16 cellular contexts compared by ENCODE assay signal in the genomic region with DNA sequence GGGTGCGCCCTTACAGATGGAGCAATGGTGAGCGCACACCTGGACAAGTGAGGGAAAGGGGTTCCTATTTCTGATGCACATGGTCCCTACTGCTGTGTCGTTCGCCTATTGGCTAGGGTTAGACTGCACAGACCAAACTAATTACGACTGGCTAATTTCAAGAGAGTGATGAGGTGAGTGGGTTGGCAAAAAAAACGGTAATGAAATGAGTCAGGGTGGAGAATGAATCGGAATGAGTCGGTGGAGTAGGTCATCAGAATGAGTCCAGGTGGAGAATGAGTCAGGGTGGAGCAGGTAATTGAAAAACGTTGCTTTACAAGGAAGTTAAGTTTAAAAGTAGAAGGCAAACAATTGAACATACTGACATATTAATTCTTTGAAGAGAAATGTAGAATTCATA.
DNase-seq lines count a peak whose midpoint lies in the region; ATAC-seq, FAIRE-seq and TF ChIP-seq lines count a peak whose summit lies in the region.
"Had no signal": no experiment of that assay in that cellular context is flagged by ENCODE, and none has a peak within 500 bp of the region (broad histone marks: within the 10 kb centered on the region; RNA-seq: fewer than 3 reads in every experiment).

No MANE protein-coding gene starts in this region.

- H3K27ac ChIP-seq in HEK293 (ENCODE audit: extremely low read depth, low read depth, low read length), result no peak overlapping the region
- H3K27ac ChIP-seq: body of pancreas, skin epidermis, thoracic aorta had no signal

- H3K36me3 ChIP-seq in HEK293 (ENCODE audit: control insufficient read depth in 2 of 2, insufficient read depth in 1 of 2, low read length in 2 of 2), result no peaks in the 10 kb centered on the region
- H3K36me3 ChIP-seq in bronchial epithelial cell (ENCODE audit: control insufficient read depth, insufficient read depth, low read length), result no peaks in the 10 kb centered on the region
- H3K36me3 ChIP-seq: thoracic aorta had no signal

- no peaks in the 10 kb centered on the region for H3K9me3 Mint-ChIP-seq in activated T-cell treated with anti-CD3 and anti-CD28 coated beads, Interleukin-2, amount 50 U/mL, for 4 hours
- no peaks in the 10 kb centered on the region for H3K9me3 Mint-ChIP-seq in activated T-cell treated with anti-CD3 and anti-CD28 coated beads, Interleukin-2, amount 50 U/mL, for 24 hours
- H3K9me3 Mint-ChIP-seq in stimulated activated effector memory CD8-positive, alpha-beta T cell treated with anti-CD3 and anti-CD28 coated beads, Interleukin-12 subunit alpha, Interleukin-12 subunit beta, amount 100 ng/mL, for 72 hours, result no peaks in the 10 kb centered on the region

- no peaks in the 10 kb centered on the region for H3K36me3 Mint-ChIP-seq in activated T-cell treated with anti-CD3 and anti-CD28 coated beads, Interleukin-2, amount 50 U/mL, for 4 hours (ENCODE audit: insufficient read depth)
- no peaks in the 10 kb centered on the region for H3K36me3 Mint-ChIP-seq in activated T-cell treated with anti-CD3 and anti-CD28 coated beads, Interleukin-2, amount 50 U/mL, for 24 hours (ENCODE audit: low read depth)
- no peaks in the 10 kb centered on the region for H3K36me3 Mint-ChIP-seq in stimulated activated effector memory CD8-positive, alpha-beta T cell treated with anti-CD3 and anti-CD28 coated beads, Interleukin-12 subunit alpha, Interleukin-12 subunit beta, amount 100 ng/mL, for 72 hours

- FAIRE-seq in bronchial epithelial cell (lab: Jason Lieb, UNC), result no peak
- FAIRE-seq: HepG2, TTC549 had no signal

- peaks cover 9% of the 10 kb centered on the region; the same call in 1 of the 2 replicates for H3K4me1 ChIP-seq in HEK293 (ENCODE audit: control insufficient read depth, insufficient read depth, low read length)
- H3K4me1 ChIP-seq: body of pancreas had no signal

- H3K4me1 Mint-ChIP-seq in activated T-cell treated with anti-CD3 and anti-CD28 coated beads, Interleukin-2, amount 50 U/mL, for 4 hours (ENCODE audit: low read depth), result peaks cover 10% of the 10 kb centered on the region
- peaks cover 13% of the 10 kb centered on the region for H3K4me1 Mint-ChIP-seq in activated T-cell treated with anti-CD3 and anti-CD28 coated beads, Interleukin-2, amount 50 U/mL, for 24 hours (ENCODE audit: low read depth)
- peaks cover 7% of the 10 kb centered on the region for H3K4me1 Mint-ChIP-seq in stimulated activated effector memory CD8-positive, alpha-beta T cell treated with anti-CD3 and anti-CD28 coated beads, Interleukin-12 subunit alpha, Interleukin-12 subunit beta, amount 100 ng/mL, for 72 hours

- ATAC-seq in activated T-cell treated with anti-CD3 and anti-CD28 coated beads, Interleukin-2, amount 50 U/mL, for 4 hours, result peak; percentile 87 to 93
- ATAC-seq in stimulated activated effector memory CD8-positive, alpha-beta T cell treated with anti-CD3 and anti-CD28 coated beads, Interleukin-12 subunit alpha, Interleukin-12 subunit beta, amount 100 ng/mL, for 72 hours, result peak; percentile 99
- ATAC-seq: body of pancreas, HepG2 had no signal

- POLR2A ChIA-PET in HEK293 (lab: Yijun Ruan, JAX), result no interaction called here

- no peak overlapping the region for H3K4me3 ChIP-seq in HEK293 (ENCODE audit: low read depth, low read length)
- no peak overlapping the region for H3K4me3 ChIP-seq in bronchial epithelial cell (ENCODE audit: low read depth, low read length)
- H3K4me3 ChIP-seq: body of pancreas, skin epidermis, thoracic aorta had no signal

- CTCF ChIA-PET in HEK293 (lab: Yijun Ruan, JAX), result no interaction called here

- H3K9me3 ChIP-seq in HEK293 (ENCODE audit: control insufficient read depth, insufficient read depth, low read depth, low read length), result no peaks in the 10 kb centered on the region
- H3K9me3 ChIP-seq: body of pancreas, thoracic aorta had no signal

- no peak for DNase-seq in activated T-cell treated with anti-CD3 and anti-CD28 coated beads, Interleukin-2, amount 50 U/mL, for 4 hours
- no peak for DNase-seq in activated T-cell treated with anti-CD3 and anti-CD28 coated beads, Interleukin-2, amount 50 U/mL, for 24 hours
- peak; percentile 94 for DNase-seq in bronchial epithelial cell (ENCODE audit: low read depth)
- peak; percentile 12 to 68 for DNase-seq in stimulated activated effector memory CD8-positive, alpha-beta T cell treated with anti-CD3 and anti-CD28 coated beads, Interleukin-12 subunit alpha, Interleukin-12 subunit beta, amount 100 ng/mL, for 72 hours (ENCODE audit: low spot score in 2 of 2)
- no peak for DNase-seq in OCI-M1 (lab: John Stamatoyannopoulos, UW)
- DNase-seq in NCI-H146 (lab: John Stamatoyannopoulos, UW), result no peak
- no peak for DNase-seq in UCSD-AML1 (lab: John Stamatoyannopoulos, UW; ENCODE audit: unreplicated experiment)
- DNase-seq: body of pancreas, foreskin melanocyte, midbrain, NCI-H2171 treated with DMSO at 0.1 percent for 48 hours had no signal

- H3K27ac Mint-ChIP-seq in activated T-cell treated with anti-CD3 and anti-CD28 coated beads, Interleukin-2, amount 50 U/mL, for 24 hours, result no peak overlapping the region
- H3K27ac Mint-ChIP-seq in stimulated activated effector memory CD8-positive, alpha-beta T cell treated with anti-CD3 and anti-CD28 coated beads, Interleukin-12 subunit alpha, Interleukin-12 subunit beta, amount 100 ng/mL, for 72 hours, result no peak overlapping the region

- no peaks in the 10 kb centered on the region for H3K27me3 ChIP-seq in bronchial epithelial cell (ENCODE audit: control insufficient read depth, insufficient read depth, low read length)

- H3K27me3 Mint-ChIP-seq in activated T-cell treated with anti-CD3 and anti-CD28 coated beads, Interleukin-2, amount 50 U/mL, for 4 hours (ENCODE audit: low read depth), result no peaks in the 10 kb centered on the region
- no peaks in the 10 kb centered on the region for H3K27me3 Mint-ChIP-seq in activated T-cell treated with anti-CD3 and anti-CD28 coated beads, Interleukin-2, amount 50 U/mL, for 24 hours

- no peak overlapping the region for H3K4me3 Mint-ChIP-seq in activated T-cell treated with anti-CD3 and anti-CD28 coated beads, Interleukin-2, amount 50 U/mL, for 4 hours
- no peak overlapping the region for H3K4me3 Mint-ChIP-seq in activated T-cell treated with anti-CD3 and anti-CD28 coated beads, Interleukin-2, amount 50 U/mL, for 24 hours
- H3K4me3 Mint-ChIP-seq in stimulated activated effector memory CD8-positive, alpha-beta T cell treated with anti-CD3 and anti-CD28 coated beads, Interleukin-12 subunit alpha, Interleukin-12 subunit beta, amount 100 ng/mL, for 72 hours, result no peak overlapping the region

- TF ChIP-seq CTCF in HEK293 (tag by site-specific recombination; IDR thresholded peaks at IDR 0.05) (no peak), bronchial epithelial cell (IDR thresholded peaks at IDR 0.05; ENCODE audit: insufficient read depth, low read length, severe bottlenecking) (no peak)

TF ChIP-seq in HEK293, 187 proteins besides CTCF, POLR2A, EP300 and RAD21:
- TF ChIP-seq ZNF629 (tag by site-specific recombination; IDR thresholded peaks at IDR 0.05) (0 out of 2 replicates have a peak, but pooled peaks have one; percentile 17), ZNF184 (tag by site-specific recombination; IDR thresholded peaks at IDR 0.05) (peak; percentile 72), EGR2 (tag by site-specific recombination; IDR thresholded peaks at IDR 0.05; ENCODE audit: low read depth) (peak; percentile 70), ZNF121 (tag by site-specific recombination; IDR thresholded peaks at IDR 0.05) (no peak), ZFHX2 (tag by site-specific recombination; conservative IDR thresholded peaks at IDR 0.05) (peak; percentile 64), ZNF623 (tag by site-specific recombination; IDR thresholded peaks at IDR 0.05) (no peak)
- TF ChIP-seq, protein P1, sequence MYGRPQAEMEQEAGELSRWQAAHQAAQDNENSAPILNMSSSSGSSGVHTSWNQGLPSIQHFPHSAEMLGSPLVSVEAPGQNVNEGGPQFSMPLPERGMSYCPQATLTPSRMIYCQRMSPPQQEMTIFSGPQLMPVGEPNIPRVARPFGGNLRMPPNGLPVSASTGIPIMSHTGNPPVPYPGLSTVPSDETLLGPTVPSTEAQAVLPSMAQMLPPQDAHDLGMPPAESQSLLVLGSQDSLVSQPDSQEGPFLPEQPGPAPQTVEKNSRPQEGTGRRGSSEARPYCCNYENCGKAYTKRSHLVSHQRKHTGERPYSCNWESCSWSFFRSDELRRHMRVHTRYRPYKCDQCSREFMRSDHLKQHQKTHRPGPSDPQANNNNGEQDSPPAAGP (tag by site-specific recombination; IDR thresholded peaks at IDR 0.05), result peak; percentile 36; the same call in 1 of the 2 replicates
- TF ChIP-seq, protein P2, sequence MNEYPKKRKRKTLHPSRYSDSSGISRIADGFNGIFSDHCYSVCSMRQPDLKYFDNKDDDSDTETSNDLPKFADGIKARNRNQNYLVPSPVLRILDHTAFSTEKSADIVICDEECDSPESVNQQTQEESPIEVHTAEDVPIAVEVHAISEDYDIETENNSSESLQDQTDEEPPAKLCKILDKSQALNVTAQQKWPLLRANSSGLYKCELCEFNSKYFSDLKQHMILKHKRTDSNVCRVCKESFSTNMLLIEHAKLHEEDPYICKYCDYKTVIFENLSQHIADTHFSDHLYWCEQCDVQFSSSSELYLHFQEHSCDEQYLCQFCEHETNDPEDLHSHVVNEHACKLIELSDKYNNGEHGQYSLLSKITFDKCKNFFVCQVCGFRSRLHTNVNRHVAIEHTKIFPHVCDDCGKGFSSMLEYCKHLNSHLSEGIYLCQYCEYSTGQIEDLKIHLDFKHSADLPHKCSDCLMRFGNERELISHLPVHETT (tag by site-specific recombination; IDR thresholded peaks at IDR 0.05), result 0 out of 2 replicates have a peak, but pooled peaks have one; percentile 58
TF ChIP-seq in HEK293: peak in this region for 6.

Comparison
In these comparisons a context has a peak if more than half of its experiments do, and no peak if none do; other contexts are left out.
1. DNase-seq: peak in bronchial epithelial cell (single experiment) and stimulated activated effector memory CD8-positive, alpha-beta T cell treated with anti-CD3 and anti-CD28 coated beads, Interleukin-12 subunit alpha, Interleukin-12 subunit beta, amount 100 ng/mL, for 72 hours (2 of 2); none in activated T-cell treated with anti-CD3 and anti-CD28 coated beads, Interleukin-2, amount 50 U/mL, for 4 hours (single experiment), activated T-cell treated with anti-CD3 and anti-CD28 coated beads, Interleukin-2, amount 50 U/mL, for 24 hours (single experiment), OCI-M1 (single experiment), NCI-H146 (single experiment) and UCSD-AML1 (single experiment).